In genomic region chr12:122865268-122866231, GRCh38 we compare ENCODE assay signal across 1 cellular context.
TF ChIP-seq lines count a peak whose summit lies in the region.

No MANE protein-coding gene starts in this region.

TF ChIP-seq in GM23338, 12 proteins besides CTCF, POLR2A, EP300 and RAD21 (continued from another document):
- TF ChIP-seq ETS1 (IDR thresholded peaks at IDR 0.05) (no peak), ZNF331 (CRISPR knock-in tag; IDR thresholded peaks at IDR 0.05; ENCODE audit: low read depth) (no peak)
